1 cellular context compared by ENCODE assay signal in genomic region chr16:74448990-74449389, GRCh38.
A peak's percentile ranks its signal among the peaks of the same experiment; 100 is the strongest.
TF ChIP-seq lines count a peak whose summit lies in the region.

No MANE protein-coding gene starts in this region.

TF ChIP-seq in endothelial cell of umbilical vein, 7 proteins besides CTCF, POLR2A, EP300 and RAD21 (continued from another document):
- TF ChIP-seq POLR2AphosphoS5 (IDR thresholded peaks at IDR 0.05; ENCODE audit: insufficient read depth, low read depth, low read length): peak; percentile 77
